In the genomic region with DNA sequence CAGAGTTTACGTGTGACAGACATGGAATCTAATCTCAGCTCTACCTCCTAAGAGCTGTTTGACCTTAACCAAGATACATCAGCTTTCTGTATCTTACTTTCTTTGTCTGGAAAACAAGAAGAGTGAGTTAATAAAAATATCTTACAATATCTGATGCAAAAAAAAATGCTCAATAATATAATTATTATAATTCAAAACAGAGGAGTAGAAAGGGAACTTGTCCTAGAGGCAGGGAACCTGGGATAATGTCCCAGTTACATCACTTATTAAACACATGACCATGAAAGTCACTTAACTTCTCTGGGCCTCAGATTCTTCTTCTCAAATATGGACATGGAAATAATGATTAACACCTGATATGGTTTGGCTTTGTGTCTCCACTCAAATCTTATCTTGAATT, we compare ENCODE assay signal across 1 cellular context.
TF ChIP-seq lines count a peak whose summit lies in the region.

No MANE protein-coding gene starts in this region.

TF ChIP-seq in SK-N-SH, 30 proteins besides CTCF, POLR2A, EP300 and RAD21 (continued from another document):
- TF ChIP-seq SMC3 (IDR thresholded peaks at IDR 0.05; ENCODE audit: low read depth, low read length) (no peak), JUND (IDR thresholded peaks at IDR 0.05) (no peak), SIN3A (IDR thresholded peaks at IDR 0.05; ENCODE audit: borderline replicate concordance, low read depth, low read length) (no peak), NFIC (IDR thresholded peaks at IDR 0.05; ENCODE audit: borderline replicate concordance) (no peak), FOSL2 (IDR thresholded peaks at IDR 0.05; ENCODE audit: borderline replicate concordance, low read depth) (no peak), ELF1 (IDR thresholded peaks at IDR 0.05) (no peak)
- TF ChIP-seq, protein P1, sequence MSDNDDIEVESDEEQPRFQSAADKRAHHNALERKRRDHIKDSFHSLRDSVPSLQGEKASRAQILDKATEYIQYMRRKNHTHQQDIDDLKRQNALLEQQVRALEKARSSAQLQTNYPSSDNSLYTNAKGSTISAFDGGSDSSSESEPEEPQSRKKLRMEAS (IDR thresholded peaks at IDR 0.05; ENCODE audit: low read depth), result no peak
- TF ChIP-seq, protein P2, sequence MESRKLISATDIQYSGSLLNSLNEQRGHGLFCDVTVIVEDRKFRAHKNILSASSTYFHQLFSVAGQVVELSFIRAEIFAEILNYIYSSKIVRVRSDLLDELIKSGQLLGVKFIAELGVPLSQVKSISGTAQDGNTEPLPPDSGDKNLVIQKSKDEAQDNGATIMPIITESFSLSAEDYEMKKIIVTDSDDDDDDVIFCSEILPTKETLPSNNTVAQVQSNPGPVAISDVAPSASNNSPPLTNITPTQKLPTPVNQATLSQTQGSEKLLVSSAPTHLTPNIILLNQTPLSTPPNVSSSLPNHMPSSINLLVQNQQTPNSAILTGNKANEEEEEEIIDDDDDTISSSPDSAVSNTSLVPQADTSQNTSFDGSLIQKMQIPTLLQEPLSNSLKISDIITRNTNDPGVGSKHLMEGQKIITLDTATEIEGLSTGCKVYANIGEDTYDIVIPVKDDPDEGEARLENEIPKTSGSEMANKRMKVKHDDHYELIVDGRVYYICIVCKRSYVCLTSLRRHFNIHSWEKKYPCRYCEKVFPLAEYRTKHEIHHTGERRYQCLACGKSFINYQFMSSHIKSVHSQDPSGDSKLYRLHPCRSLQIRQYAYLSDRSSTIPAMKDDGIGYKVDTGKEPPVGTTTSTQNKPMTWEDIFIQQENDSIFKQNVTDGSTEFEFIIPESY (IDR thresholded peaks at IDR 0.05; ENCODE audit: borderline replicate concordance, low read depth), result no peak
